In the genomic region with DNA sequence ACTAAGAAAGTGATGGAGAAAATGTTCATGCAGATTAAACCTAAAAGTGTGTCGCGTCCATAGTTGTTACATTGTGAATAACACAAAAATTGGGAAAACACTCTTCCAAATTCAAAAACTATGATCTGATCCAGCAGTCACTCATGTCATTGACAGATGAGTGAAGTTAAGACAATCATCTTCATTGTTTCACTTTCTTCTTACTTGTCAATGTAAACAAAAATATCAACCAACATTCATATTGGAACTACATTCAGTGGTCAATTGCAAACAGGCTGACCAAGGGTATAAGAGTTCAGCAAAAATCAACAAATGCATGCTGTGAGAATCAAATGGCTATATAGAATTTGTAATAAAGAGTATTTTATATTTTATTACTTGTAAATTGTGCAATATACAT, we compare ENCODE assay signal across 36 cellular contexts. TPM values are rescaled to one million over a fixed set of nuclear protein-coding genes. Genes with fewer than 3 reads are reported as not detected.
"Had no signal": no experiment of that assay in that cellular context is flagged by ENCODE, and none has a peak within 500 bp of the region (broad histone marks: within the 10 kb centered on the region; RNA-seq: fewer than 3 reads in every experiment).

No MANE protein-coding gene starts in this region.

- H3K27me3 Mint-ChIP-seq: activated B cell treated with CpG ODN at 0.5 μM for 24 hours had no signal

- H3K9me3 ChIP-seq: adrenal gland, body of pancreas, esophagus muscularis mucosa, gastrocnemius medialis had no signal

- DNase-seq: activated B cell treated with CpG ODN at 0.5 μM for 24 hours; activated CD4-positive, alpha-beta T cell treated with anti-CD3 and anti-CD28 coated beads for 48 hours; activated CD4-positive, alpha-beta T cell treated with anti-CD3 and anti-CD28 coated beads, Interleukin-2, amount 50 U/mL, for 1 hour; activated CD4-positive, alpha-beta T cell treated with anti-CD3 and anti-CD28 coated beads, Interleukin-2, amount 50 U/mL, for 48 hours; activated CD8-positive, alpha-beta memory T cell treated with anti-CD3 and anti-CD28 coated beads for 24 hours; activated CD8-positive, alpha-beta T cell treated with anti-CD3 and anti-CD28 coated beads for 36 hours; activated effector memory CD4-positive, alpha-beta T cell treated with Interleukin-2 at 50 U/mL for 16 hours; activated gamma-delta T cell treated with Interleukin-2 at 50 U/mL for 16 hours; activated naive CD4-positive, alpha-beta T cell treated with Interleukin-2 at 50 U/mL for 16 hours; activated naive CD8-positive, alpha-beta T cell treated with anti-CD3 and anti-CD28 coated beads for 36 hours; activated naive CD8-positive, alpha-beta T cell treated with anti-CD3 and anti-CD28 coated beads, Interleukin-2, amount 50 U/mL, for 24 hours; activated T-cell treated with anti-CD3 and anti-CD28 coated beads, Interleukin-2, amount 50 U/mL, for 4 hours; adrenal gland; amygdala; aorta; body of pancreas; caudate nucleus; cortex of kidney; dermis blood vessel endothelial cell; effector CD4-positive, alpha-beta T cell; effector memory CD8-positive, alpha-beta T cell; erythroblast; foreskin keratinocyte; gastrocnemius medialis; glutamatergic neuron; heart left ventricle; T-helper 17 cell; T1000; WERI-Rb-1 had no signal

- H3K36me3 Mint-ChIP-seq: activated naive CD4-positive, alpha-beta T cell treated with anti-CD3 and anti-CD28 coated beads, Interleukin-2, amount 50 U/mL, for 24 hours; activated naive CD8-positive, alpha-beta T cell treated with anti-CD3 and anti-CD28 coated beads for 36 hours had no signal

- H3K4me3 ChIP-seq: adrenal gland, body of pancreas, esophagus muscularis mucosa, gastrocnemius medialis, heart left ventricle had no signal

- H3K4me3 Mint-ChIP-seq: activated B cell treated with CpG ODN at 0.5 μM for 24 hours; activated CD8-positive, alpha-beta T cell treated with anti-CD3 and anti-CD28 coated beads for 36 hours; activated naive CD4-positive, alpha-beta T cell treated with anti-CD3 and anti-CD28 coated beads, Interleukin-2, amount 50 U/mL, for 24 hours; activated naive CD8-positive, alpha-beta T cell treated with anti-CD3 and anti-CD28 coated beads for 36 hours; activated naive CD8-positive, alpha-beta T cell treated with anti-CD3 and anti-CD28 coated beads, Interleukin-2, amount 50 U/mL, for 24 hours; activated T-cell treated with anti-CD3 and anti-CD28 coated beads, Interleukin-2, amount 50 U/mL, for 4 hours; activated T-helper 17 cell treated with anti-CD3 and anti-CD28 coated beads, Interleukin-2, amount 50 U/mL, for 72 hours; effector memory CD8-positive, alpha-beta T cell; T-helper 17 cell; T-helper 2 cell treated with Interferon-gamma antibody and Interleukin-4, amounts not matched to agents 5 μg/mL and 100 μg/mL, for 36 hours had no signal

- ATAC-seq: activated CD4-positive, CD25-positive, alpha-beta regulatory T cell treated with anti-CD3 and anti-CD28 coated beads, Interleukin-2, amount 50 U/mL, for 24 hours; activated CD8-positive, alpha-beta T cell treated with anti-CD3 and anti-CD28 coated beads for 36 hours; activated naive CD8-positive, alpha-beta T cell treated with anti-CD3 and anti-CD28 coated beads, Interleukin-2, amount 50 U/mL, for 24 hours; activated T-cell treated with anti-CD3 and anti-CD28 coated beads, Interleukin-2, amount 50 U/mL, for 4 hours; activated T-helper 17 cell treated with anti-CD3 and anti-CD28 coated beads, Interleukin-2, amount 50 U/mL, for 72 hours; body of pancreas; effector memory CD8-positive, alpha-beta T cell; foreskin keratinocyte; gastrocnemius medialis; heart left ventricle; T-helper 17 cell had no signal

- FAIRE-seq: colon had no signal

- H3K27me3 ChIP-seq: adrenal gland, body of pancreas, esophagus muscularis mucosa, gastrocnemius medialis, heart left ventricle had no signal

- H3K27ac ChIP-seq: adrenal gland, body of pancreas, esophagus muscularis mucosa, foreskin keratinocyte, gastrocnemius medialis, heart left ventricle, WERI-Rb-1 had no signal

- H3K36me3 ChIP-seq: adrenal gland, esophagus muscularis mucosa, gastrocnemius medialis, heart left ventricle, WERI-Rb-1 had no signal

- H3K4me1 ChIP-seq: adrenal gland, body of pancreas, esophagus muscularis mucosa, foreskin keratinocyte, gastrocnemius medialis, heart left ventricle had no signal

- H3K27ac Mint-ChIP-seq: activated B cell treated with CpG ODN at 0.5 μM for 24 hours; activated CD8-positive, alpha-beta T cell treated with anti-CD3 and anti-CD28 coated beads for 36 hours; activated naive CD4-positive, alpha-beta T cell treated with anti-CD3 and anti-CD28 coated beads, Interleukin-2, amount 50 U/mL, for 24 hours; activated naive CD8-positive, alpha-beta T cell treated with anti-CD3 and anti-CD28 coated beads, Interleukin-2, amount 50 U/mL, for 24 hours; activated T-helper 17 cell treated with anti-CD3 and anti-CD28 coated beads, Interleukin-2, amount 50 U/mL, for 72 hours; effector memory CD8-positive, alpha-beta T cell; T-helper 17 cell; T-helper 2 cell treated with Interferon-gamma antibody and Interleukin-4, amounts not matched to agents 5 μg/mL and 100 μg/mL, for 36 hours had no signal

- H3K9me3 Mint-ChIP-seq: activated CD8-positive, alpha-beta T cell treated with anti-CD3 and anti-CD28 coated beads for 36 hours; activated naive CD4-positive, alpha-beta T cell treated with anti-CD3 and anti-CD28 coated beads, Interleukin-2, amount 50 U/mL, for 24 hours; activated naive CD8-positive, alpha-beta T cell treated with anti-CD3 and anti-CD28 coated beads for 36 hours; activated naive CD8-positive, alpha-beta T cell treated with anti-CD3 and anti-CD28 coated beads, Interleukin-2, amount 50 U/mL, for 24 hours; activated T-helper 17 cell treated with anti-CD3 and anti-CD28 coated beads, Interleukin-2, amount 50 U/mL, for 72 hours; effector memory CD8-positive, alpha-beta T cell; T-helper 2 cell treated with Interferon-gamma antibody and Interleukin-4, amounts not matched to agents 5 μg/mL and 100 μg/mL, for 36 hours had no signal

- H3K4me1 Mint-ChIP-seq: activated B cell treated with CpG ODN at 0.5 μM for 24 hours; activated naive CD4-positive, alpha-beta T cell treated with anti-CD3 and anti-CD28 coated beads, Interleukin-2, amount 50 U/mL, for 24 hours; activated naive CD8-positive, alpha-beta T cell treated with anti-CD3 and anti-CD28 coated beads for 36 hours; activated naive CD8-positive, alpha-beta T cell treated with anti-CD3 and anti-CD28 coated beads, Interleukin-2, amount 50 U/mL, for 24 hours; activated T-helper 17 cell treated with anti-CD3 and anti-CD28 coated beads, Interleukin-2, amount 50 U/mL, for 72 hours; T-helper 17 cell had no signal

RNA-seq across cellular contexts. Expression of gene FRMPD2, which starts 1.8 kb away (rescaled TPM):
- total RNA-seq: activated B cell treated with CpG ODN at 0.5 μM for 24 hours; activated CD8-positive, alpha-beta T cell treated with anti-CD3 and anti-CD28 coated beads for 36 hours; activated naive CD8-positive, alpha-beta T cell treated with anti-CD3 and anti-CD28 coated beads for 36 hours; activated T-cell treated with anti-CD3 and anti-CD28 coated beads, Interleukin-2, amount 50 U/mL, for 4 hours; aorta; body of pancreas; chondrocyte; esophagus muscularis mucosa; foreskin keratinocyte; gastrocnemius medialis had no signal
- polyA plus RNA-seq: adrenal gland, aorta, foreskin keratinocyte, heart left ventricle had no signal
